In genomic region chr3:146128179-146128578, GRCh38 we compare ENCODE assay signal across 36 cellular contexts. TPM values are rescaled to one million over a fixed set of nuclear protein-coding genes. Genes with fewer than 3 reads are reported as not detected.
"Had no signal": no experiment of that assay in that cellular context is flagged by ENCODE, and none has a peak within 500 bp of the region (broad histone marks: within the 10 kb centered on the region; RNA-seq: fewer than 3 reads in every experiment).

No MANE protein-coding gene starts in this region.

- H3K4me3 Mint-ChIP-seq: activated B cell treated with CpG ODN at 0.5 μM for 24 hours; activated CD4-positive, alpha-beta memory T cell treated with anti-CD3 and anti-CD28 coated beads for 36 hours; activated CD8-positive, alpha-beta memory T cell treated with anti-CD3 and anti-CD28 coated beads, Interleukin-2, amount 10 ng/mL, durations not matched to agents 7 days and 5 days; activated naive CD4-positive, alpha-beta T cell treated with anti-CD3 and anti-CD28 coated beads, Interleukin-2, amount 50 U/mL, for 24 hours; activated naive CD8-positive, alpha-beta T cell treated with anti-CD3 and anti-CD28 coated beads, Interleukin-2, amount 10 ng/mL, durations not matched to agents 7 days and 5 days; T-cell had no signal

- H3K9me3 Mint-ChIP-seq: activated B cell treated with CpG ODN at 0.5 μM for 24 hours; activated CD4-positive, alpha-beta memory T cell treated with anti-CD3 and anti-CD28 coated beads for 36 hours; activated naive CD8-positive, alpha-beta T cell treated with anti-CD3 and anti-CD28 coated beads, Interleukin-2, amount 10 ng/mL, durations not matched to agents 7 days and 5 days had no signal

- FAIRE-seq: astrocyte had no signal

- ATAC-seq: activated CD8-positive, alpha-beta memory T cell treated with anti-CD3 and anti-CD28 coated beads, Interleukin-2, amount 10 ng/mL, durations not matched to agents 7 days and 5 days; body of pancreas; PC-3; SK-N-SH treated with all-trans-retinoic acid at 6 μM for 48 hours; T-cell had no signal

- H3K27ac Mint-ChIP-seq: activated B cell treated with CpG ODN at 0.5 μM for 24 hours; activated CD4-positive, alpha-beta memory T cell treated with anti-CD3 and anti-CD28 coated beads for 36 hours; activated CD8-positive, alpha-beta memory T cell treated with anti-CD3 and anti-CD28 coated beads, Interleukin-2, amount 10 ng/mL, durations not matched to agents 7 days and 5 days; activated naive CD4-positive, alpha-beta T cell treated with anti-CD3 and anti-CD28 coated beads, Interleukin-2, amount 50 U/mL, for 24 hours; activated naive CD8-positive, alpha-beta T cell treated with anti-CD3 and anti-CD28 coated beads, Interleukin-2, amount 10 ng/mL, durations not matched to agents 7 days and 5 days; T-cell had no signal

- H3K36me3 Mint-ChIP-seq: activated CD4-positive, alpha-beta memory T cell treated with anti-CD3 and anti-CD28 coated beads for 36 hours; activated CD8-positive, alpha-beta memory T cell treated with anti-CD3 and anti-CD28 coated beads, Interleukin-2, amount 10 ng/mL, durations not matched to agents 7 days and 5 days; activated naive CD4-positive, alpha-beta T cell treated with anti-CD3 and anti-CD28 coated beads, Interleukin-2, amount 50 U/mL, for 24 hours; activated naive CD8-positive, alpha-beta T cell treated with anti-CD3 and anti-CD28 coated beads, Interleukin-2, amount 10 ng/mL, durations not matched to agents 7 days and 5 days; T-cell had no signal

- DNase-seq: activated B cell treated with CpG ODN at 0.5 μM for 24 hours; activated CD4-positive, alpha-beta memory T cell treated with anti-CD3 and anti-CD28 coated beads for 36 hours; activated CD4-positive, alpha-beta T cell treated with anti-CD3 and anti-CD28 coated beads for 4 hours; activated CD4-positive, alpha-beta T cell treated with anti-CD3 and anti-CD28 coated beads, Interleukin-2, amount 50 U/mL, for 1 hour; activated CD4-positive, CD25-positive, alpha-beta regulatory T cell treated with anti-CD3 and anti-CD28 coated beads, Interleukin-2, amount 50 U/mL, for 72 hours; activated CD8-positive, alpha-beta memory T cell treated with anti-CD3 and anti-CD28 coated beads for 24 hours; activated CD8-positive, alpha-beta memory T cell treated with anti-CD3 and anti-CD28 coated beads, Interleukin-2, amount 10 ng/mL, durations not matched to agents 7 days and 5 days; activated CD8-positive, alpha-beta memory T cell treated with anti-CD3 and anti-CD28 coated beads, Interleukin-2, amount 50 U/mL, for 48 hours; activated effector memory CD4-positive, alpha-beta T cell treated with Interleukin-2 at 50 U/mL for 16 hours; activated naive CD4-positive, alpha-beta T cell; activated naive CD8-positive, alpha-beta T cell treated with anti-CD3 and anti-CD28 coated beads, Interleukin-2, amount 10 ng/mL, durations not matched to agents 7 days and 5 days; activated T-cell treated with anti-CD3 and anti-CD28 coated beads, Interleukin-2, amount 50 U/mL, for 48 hours; amygdala; body of pancreas; Karpas-422; KBM-7; NCI-H1105; NCI-H1417 treated with DMSO at 0.1 percent for 48 hours; NCI-H1694 treated with DMSO at 0.1 percent for 48 hours; NCI-H2029; NCI-H2107; NCI-H2171; NCI-H510A; NCI-H526; NCI-H748 treated with DMSO at 0.1 percent for 48 hours; NK-92 treated with Interleukin-12 subunit alpha and Interleukin-12 subunit beta, amount 100 ng/mL, for 24 hours; PC-3; Peyer's patch; RPMI8226; SIG-M5; T-cell; T-helper 2 cell; T-helper 9 cell had no signal

- H3K27me3 Mint-ChIP-seq: activated B cell treated with CpG ODN at 0.5 μM for 24 hours; activated CD8-positive, alpha-beta memory T cell treated with anti-CD3 and anti-CD28 coated beads, Interleukin-2, amount 10 ng/mL, durations not matched to agents 7 days and 5 days; activated naive CD4-positive, alpha-beta T cell treated with anti-CD3 and anti-CD28 coated beads, Interleukin-2, amount 50 U/mL, for 24 hours; activated naive CD8-positive, alpha-beta T cell treated with anti-CD3 and anti-CD28 coated beads, Interleukin-2, amount 10 ng/mL, durations not matched to agents 7 days and 5 days; T-cell had no signal

- H3K4me1 Mint-ChIP-seq: activated B cell treated with CpG ODN at 0.5 μM for 24 hours; activated CD8-positive, alpha-beta memory T cell treated with anti-CD3 and anti-CD28 coated beads, Interleukin-2, amount 10 ng/mL, durations not matched to agents 7 days and 5 days; activated naive CD4-positive, alpha-beta T cell treated with anti-CD3 and anti-CD28 coated beads, Interleukin-2, amount 50 U/mL, for 24 hours; activated naive CD8-positive, alpha-beta T cell treated with anti-CD3 and anti-CD28 coated beads, Interleukin-2, amount 10 ng/mL, durations not matched to agents 7 days and 5 days; T-cell had no signal

RNA-seq across cellular contexts. Expression of gene PLOD2, which starts 32.8 kb away (rescaled TPM):
- total RNA-seq: activated B cell treated with CpG ODN at 0.5 μM for 24 hours had no signal
